ENCODE assay signal across 1 cellular context in the genomic region with DNA sequence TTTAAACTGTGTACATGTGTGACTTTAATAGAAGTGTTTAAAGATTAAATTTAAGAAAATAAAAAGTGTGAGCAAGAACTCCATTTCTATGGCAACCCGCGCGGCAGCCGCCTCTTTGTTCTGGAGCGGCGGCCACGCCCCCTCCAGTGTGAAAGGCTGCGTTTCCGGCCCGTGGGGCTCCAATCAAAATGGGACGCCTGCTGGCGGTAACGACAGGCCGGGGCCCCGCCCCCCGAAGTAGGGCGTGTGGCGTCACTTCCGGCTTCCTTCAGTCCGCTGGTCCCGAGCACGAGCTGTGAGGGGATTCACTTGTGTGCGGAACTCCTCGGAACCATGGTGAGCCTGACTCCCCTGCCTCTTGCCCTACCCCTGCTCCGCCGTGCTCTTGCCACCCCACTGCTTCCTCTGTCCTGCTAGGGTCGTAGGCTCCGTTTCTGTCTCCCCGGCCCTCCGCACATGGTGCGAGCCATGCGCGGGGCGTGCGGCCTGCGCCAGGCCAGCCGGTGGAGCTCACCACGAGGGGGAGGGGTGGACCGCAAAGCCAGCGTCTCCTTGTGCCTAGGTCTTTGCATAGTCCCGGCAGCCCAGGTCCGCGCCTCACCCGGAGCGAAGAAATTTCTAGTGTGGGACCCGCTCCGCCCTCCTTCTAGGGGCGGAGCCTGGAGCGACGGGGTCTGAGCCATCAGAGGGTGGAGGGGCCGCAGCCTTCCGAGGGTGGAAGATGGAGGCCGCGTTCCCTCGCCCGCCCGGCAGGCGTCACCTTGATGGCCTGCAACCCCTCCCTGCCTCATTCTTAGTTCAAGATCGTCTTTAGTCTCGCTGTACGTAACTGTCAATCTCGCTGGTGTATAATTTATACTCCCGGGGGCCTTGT.
A peak's percentile ranks its signal among the peaks of the same experiment; 100 is the strongest.
TF ChIP-seq lines count a peak whose summit lies in the region.

A gene (plus strand): TSS at position 271 of the 874 bp plus-strand sequence. CDS start 63 bp downstream, at position 334.

TF ChIP-seq in HEK293, 187 proteins besides CTCF, POLR2A, EP300 and RAD21 (continued from another document and continues in another):
- TF ChIP-seq, protein P1, sequence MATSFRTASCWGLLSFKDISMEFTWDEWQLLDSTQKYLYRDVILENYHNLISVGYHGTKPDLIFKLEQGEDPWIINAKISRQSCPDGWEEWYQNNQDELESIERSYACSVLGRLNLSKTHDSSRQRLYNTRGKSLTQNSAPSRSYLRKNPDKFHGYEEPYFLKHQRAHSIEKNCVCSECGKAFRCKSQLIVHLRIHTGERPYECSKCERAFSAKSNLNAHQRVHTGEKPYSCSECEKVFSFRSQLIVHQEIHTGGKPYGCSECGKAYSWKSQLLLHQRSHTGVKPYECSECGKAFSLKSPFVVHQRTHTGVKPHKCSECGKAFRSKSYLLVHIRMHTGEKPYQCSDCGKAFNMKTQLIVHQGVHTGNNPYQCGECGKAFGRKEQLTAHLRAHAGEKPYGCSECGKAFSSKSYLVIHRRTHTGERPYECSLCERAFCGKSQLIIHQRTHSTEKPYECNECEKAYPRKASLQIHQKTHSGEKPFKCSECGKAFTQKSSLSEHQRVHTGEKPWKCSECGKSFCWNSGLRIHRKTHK (tag by site-specific recombination; IDR thresholded peaks at IDR 0.05) = no peak
- no peak for TF ChIP-seq BCL11B (tag by site-specific recombination; IDR thresholded peaks at IDR 0.05; ENCODE audit: low read depth)
- TF ChIP-seq, protein P2, sequence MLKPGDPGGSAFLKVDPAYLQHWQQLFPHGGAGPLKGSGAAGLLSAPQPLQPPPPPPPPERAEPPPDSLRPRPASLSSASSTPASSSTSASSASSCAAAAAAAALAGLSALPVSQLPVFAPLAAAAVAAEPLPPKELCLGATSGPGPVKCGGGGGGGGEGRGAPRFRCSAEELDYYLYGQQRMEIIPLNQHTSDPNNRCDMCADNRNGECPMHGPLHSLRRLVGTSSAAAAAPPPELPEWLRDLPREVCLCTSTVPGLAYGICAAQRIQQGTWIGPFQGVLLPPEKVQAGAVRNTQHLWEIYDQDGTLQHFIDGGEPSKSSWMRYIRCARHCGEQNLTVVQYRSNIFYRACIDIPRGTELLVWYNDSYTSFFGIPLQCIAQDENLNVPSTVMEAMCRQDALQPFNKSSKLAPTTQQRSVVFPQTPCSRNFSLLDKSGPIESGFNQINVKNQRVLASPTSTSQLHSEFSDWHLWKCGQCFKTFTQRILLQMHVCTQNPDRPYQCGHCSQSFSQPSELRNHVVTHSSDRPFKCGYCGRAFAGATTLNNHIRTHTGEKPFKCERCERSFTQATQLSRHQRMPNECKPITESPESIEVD (tag by site-specific recombination; IDR thresholded peaks at IDR 0.05) = no peak
- TF ChIP-seq, protein P3, sequence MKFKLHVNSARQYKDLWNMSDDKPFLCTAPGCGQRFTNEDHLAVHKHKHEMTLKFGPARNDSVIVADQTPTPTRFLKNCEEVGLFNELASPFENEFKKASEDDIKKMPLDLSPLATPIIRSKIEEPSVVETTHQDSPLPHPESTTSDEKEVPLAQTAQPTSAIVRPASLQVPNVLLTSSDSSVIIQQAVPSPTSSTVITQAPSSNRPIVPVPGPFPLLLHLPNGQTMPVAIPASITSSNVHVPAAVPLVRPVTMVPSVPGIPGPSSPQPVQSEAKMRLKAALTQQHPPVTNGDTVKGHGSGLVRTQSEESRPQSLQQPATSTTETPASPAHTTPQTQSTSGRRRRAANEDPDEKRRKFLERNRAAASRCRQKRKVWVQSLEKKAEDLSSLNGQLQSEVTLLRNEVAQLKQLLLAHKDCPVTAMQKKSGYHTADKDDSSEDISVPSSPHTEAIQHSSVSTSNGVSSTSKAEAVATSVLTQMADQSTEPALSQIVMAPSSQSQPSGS (tag by site-specific recombination; IDR thresholded peaks at IDR 0.05; ENCODE audit: low read depth) = no peak
- TF ChIP-seq ZNF677 (tag by site-specific recombination; IDR thresholded peaks at IDR 0.05) = no peak
- no peak for TF ChIP-seq ZNF133 (tag by site-specific recombination; IDR thresholded peaks at IDR 0.05)
- TF ChIP-seq MEIS1 (CRISPR knock-in tag; IDR thresholded peaks at IDR 0.05; ENCODE audit: borderline replicate concordance) = no peak
- TF ChIP-seq ZFP41 (tag by site-specific recombination; IDR thresholded peaks at IDR 0.05; ENCODE audit: borderline replicate concordance) = no peak
- TF ChIP-seq ZNF169 (tag by site-specific recombination; IDR thresholded peaks at IDR 0.05) = no peak
- TF ChIP-seq, protein P4, sequence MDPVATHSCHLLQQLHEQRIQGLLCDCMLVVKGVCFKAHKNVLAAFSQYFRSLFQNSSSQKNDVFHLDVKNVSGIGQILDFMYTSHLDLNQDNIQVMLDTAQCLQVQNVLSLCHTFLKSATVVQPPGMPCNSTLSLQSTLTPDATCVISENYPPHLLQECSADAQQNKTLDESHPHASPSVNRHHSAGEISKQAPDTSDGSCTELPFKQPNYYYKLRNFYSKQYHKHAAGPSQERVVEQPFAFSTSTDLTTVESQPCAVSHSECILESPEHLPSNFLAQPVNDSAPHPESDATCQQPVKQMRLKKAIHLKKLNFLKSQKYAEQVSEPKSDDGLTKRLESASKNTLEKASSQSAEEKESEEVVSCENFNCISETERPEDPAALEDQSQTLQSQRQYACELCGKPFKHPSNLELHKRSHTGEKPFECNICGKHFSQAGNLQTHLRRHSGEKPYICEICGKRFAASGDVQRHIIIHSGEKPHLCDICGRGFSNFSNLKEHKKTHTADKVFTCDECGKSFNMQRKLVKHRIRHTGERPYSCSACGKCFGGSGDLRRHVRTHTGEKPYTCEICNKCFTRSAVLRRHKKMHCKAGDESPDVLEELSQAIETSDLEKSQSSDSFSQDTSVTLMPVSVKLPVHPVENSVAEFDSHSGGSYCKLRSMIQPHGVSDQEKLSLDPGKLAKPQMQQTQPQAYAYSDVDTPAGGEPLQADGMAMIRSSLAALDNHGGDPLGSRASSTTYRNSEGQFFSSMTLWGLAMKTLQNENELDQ (tag by site-specific recombination; IDR thresholded peaks at IDR 0.05; ENCODE audit: low read depth) = no peak
- TF ChIP-seq, protein P5, sequence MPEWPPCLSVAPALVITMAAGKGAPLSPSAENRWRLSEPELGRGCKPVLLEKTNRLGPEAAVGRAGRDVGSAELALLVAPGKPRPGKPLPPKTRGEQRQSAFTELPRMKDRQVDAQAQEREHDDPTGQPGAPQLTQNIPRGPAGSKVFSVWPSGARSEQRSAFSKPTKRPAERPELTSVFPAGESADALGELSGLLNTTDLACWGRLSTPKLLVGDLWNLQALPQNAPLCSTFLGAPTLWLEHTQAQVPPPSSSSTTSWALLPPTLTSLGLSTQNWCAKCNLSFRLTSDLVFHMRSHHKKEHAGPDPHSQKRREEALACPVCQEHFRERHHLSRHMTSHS (tag by site-specific recombination; IDR thresholded peaks at IDR 0.05) = no peak
- no peak for TF ChIP-seq HOXA7 (CRISPR knock-in tag; IDR thresholded peaks at IDR 0.05; ENCODE audit: borderline replicate concordance)
- TF ChIP-seq, protein P6, sequence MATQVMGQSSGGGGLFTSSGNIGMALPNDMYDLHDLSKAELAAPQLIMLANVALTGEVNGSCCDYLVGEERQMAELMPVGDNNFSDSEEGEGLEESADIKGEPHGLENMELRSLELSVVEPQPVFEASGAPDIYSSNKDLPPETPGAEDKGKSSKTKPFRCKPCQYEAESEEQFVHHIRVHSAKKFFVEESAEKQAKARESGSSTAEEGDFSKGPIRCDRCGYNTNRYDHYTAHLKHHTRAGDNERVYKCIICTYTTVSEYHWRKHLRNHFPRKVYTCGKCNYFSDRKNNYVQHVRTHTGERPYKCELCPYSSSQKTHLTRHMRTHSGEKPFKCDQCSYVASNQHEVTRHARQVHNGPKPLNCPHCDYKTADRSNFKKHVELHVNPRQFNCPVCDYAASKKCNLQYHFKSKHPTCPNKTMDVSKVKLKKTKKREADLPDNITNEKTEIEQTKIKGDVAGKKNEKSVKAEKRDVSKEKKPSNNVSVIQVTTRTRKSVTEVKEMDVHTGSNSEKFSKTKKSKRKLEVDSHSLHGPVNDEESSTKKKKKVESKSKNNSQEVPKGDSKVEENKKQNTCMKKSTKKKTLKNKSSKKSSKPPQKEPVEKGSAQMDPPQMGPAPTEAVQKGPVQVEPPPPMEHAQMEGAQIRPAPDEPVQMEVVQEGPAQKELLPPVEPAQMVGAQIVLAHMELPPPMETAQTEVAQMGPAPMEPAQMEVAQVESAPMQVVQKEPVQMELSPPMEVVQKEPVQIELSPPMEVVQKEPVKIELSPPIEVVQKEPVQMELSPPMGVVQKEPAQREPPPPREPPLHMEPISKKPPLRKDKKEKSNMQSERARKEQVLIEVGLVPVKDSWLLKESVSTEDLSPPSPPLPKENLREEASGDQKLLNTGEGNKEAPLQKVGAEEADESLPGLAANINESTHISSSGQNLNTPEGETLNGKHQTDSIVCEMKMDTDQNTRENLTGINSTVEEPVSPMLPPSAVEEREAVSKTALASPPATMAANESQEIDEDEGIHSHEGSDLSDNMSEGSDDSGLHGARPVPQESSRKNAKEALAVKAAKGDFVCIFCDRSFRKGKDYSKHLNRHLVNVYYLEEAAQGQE (tag by site-specific recombination; IDR thresholded peaks at IDR 0.05) = peak; percentile 37; the same call in 1 of the 2 replicates
- TF ChIP-seq ZNF311 (tag by site-specific recombination; IDR thresholded peaks at IDR 0.05; ENCODE audit: borderline replicate concordance) = no peak
- no peak for TF ChIP-seq GLI4 (tag by site-specific recombination; IDR thresholded peaks at IDR 0.05)
- peak; percentile 71; the same call in 1 of the 2 replicates for TF ChIP-seq ZNF24 (tag by site-specific recombination; IDR thresholded peaks at IDR 0.05)
- peak; percentile 77; the same call in 1 of the 2 replicates for TF ChIP-seq ZNF610 (tag by site-specific recombination; IDR thresholded peaks at IDR 0.05; ENCODE audit: borderline replicate concordance)
- TF ChIP-seq, protein P7, sequence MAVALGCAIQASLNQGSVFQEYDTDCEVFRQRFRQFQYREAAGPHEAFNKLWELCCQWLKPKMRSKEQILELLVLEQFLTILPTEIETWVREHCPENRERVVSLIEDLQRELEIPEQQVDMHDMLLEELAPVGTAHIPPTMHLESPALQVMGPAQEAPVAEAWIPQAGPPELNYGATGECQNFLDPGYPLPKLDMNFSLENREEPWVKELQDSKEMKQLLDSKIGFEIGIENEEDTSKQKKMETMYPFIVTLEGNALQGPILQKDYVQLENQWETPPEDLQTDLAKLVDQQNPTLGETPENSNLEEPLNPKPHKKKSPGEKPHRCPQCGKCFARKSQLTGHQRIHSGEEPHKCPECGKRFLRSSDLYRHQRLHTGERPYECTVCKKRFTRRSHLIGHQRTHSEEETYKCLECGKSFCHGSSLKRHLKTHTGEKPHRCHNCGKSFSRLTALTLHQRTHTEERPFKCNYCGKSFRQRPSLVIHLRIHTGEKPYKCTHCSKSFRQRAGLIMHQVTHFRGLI (tag by site-specific recombination; IDR thresholded peaks at IDR 0.05) = no peak
- no peak for TF ChIP-seq ZNF596 (tag by site-specific recombination; IDR thresholded peaks at IDR 0.05)
- TF ChIP-seq, protein P8, sequence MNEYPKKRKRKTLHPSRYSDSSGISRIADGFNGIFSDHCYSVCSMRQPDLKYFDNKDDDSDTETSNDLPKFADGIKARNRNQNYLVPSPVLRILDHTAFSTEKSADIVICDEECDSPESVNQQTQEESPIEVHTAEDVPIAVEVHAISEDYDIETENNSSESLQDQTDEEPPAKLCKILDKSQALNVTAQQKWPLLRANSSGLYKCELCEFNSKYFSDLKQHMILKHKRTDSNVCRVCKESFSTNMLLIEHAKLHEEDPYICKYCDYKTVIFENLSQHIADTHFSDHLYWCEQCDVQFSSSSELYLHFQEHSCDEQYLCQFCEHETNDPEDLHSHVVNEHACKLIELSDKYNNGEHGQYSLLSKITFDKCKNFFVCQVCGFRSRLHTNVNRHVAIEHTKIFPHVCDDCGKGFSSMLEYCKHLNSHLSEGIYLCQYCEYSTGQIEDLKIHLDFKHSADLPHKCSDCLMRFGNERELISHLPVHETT (tag by site-specific recombination; IDR thresholded peaks at IDR 0.05) = peak; percentile 39; the same call in 1 of the 2 replicates
- TF ChIP-seq, protein P9, sequence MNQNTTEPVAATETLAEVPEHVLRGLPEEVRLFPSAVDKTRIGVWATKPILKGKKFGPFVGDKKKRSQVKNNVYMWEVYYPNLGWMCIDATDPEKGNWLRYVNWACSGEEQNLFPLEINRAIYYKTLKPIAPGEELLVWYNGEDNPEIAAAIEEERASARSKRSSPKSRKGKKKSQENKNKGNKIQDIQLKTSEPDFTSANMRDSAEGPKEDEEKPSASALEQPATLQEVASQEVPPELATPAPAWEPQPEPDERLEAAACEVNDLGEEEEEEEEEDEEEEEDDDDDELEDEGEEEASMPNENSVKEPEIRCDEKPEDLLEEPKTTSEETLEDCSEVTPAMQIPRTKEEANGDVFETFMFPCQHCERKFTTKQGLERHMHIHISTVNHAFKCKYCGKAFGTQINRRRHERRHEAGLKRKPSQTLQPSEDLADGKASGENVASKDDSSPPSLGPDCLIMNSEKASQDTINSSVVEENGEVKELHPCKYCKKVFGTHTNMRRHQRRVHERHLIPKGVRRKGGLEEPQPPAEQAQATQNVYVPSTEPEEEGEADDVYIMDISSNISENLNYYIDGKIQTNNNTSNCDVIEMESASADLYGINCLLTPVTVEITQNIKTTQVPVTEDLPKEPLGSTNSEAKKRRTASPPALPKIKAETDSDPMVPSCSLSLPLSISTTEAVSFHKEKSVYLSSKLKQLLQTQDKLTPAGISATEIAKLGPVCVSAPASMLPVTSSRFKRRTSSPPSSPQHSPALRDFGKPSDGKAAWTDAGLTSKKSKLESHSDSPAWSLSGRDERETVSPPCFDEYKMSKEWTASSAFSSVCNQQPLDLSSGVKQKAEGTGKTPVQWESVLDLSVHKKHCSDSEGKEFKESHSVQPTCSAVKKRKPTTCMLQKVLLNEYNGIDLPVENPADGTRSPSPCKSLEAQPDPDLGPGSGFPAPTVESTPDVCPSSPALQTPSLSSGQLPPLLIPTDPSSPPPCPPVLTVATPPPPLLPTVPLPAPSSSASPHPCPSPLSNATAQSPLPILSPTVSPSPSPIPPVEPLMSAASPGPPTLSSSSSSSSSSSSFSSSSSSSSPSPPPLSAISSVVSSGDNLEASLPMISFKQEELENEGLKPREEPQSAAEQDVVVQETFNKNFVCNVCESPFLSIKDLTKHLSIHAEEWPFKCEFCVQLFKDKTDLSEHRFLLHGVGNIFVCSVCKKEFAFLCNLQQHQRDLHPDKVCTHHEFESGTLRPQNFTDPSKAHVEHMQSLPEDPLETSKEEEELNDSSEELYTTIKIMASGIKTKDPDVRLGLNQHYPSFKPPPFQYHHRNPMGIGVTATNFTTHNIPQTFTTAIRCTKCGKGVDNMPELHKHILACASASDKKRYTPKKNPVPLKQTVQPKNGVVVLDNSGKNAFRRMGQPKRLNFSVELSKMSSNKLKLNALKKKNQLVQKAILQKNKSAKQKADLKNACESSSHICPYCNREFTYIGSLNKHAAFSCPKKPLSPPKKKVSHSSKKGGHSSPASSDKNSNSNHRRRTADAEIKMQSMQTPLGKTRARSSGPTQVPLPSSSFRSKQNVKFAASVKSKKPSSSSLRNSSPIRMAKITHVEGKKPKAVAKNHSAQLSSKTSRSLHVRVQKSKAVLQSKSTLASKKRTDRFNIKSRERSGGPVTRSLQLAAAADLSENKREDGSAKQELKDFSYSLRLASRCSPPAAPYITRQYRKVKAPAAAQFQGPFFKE (tag by site-specific recombination; IDR thresholded peaks at IDR 0.05; ENCODE audit: borderline replicate concordance) = no peak
- TF ChIP-seq ZNF223 (tag by site-specific recombination; IDR thresholded peaks at IDR 0.05) = no peak
- TF ChIP-seq ZNF274 (IDR thresholded peaks at IDR 0.05; ENCODE audit: low read length) = no peak
- TF ChIP-seq ZNF274 (tag by site-specific recombination; IDR thresholded peaks at IDR 0.05; ENCODE audit: borderline replicate concordance) = no peak
